In the genomic region with DNA sequence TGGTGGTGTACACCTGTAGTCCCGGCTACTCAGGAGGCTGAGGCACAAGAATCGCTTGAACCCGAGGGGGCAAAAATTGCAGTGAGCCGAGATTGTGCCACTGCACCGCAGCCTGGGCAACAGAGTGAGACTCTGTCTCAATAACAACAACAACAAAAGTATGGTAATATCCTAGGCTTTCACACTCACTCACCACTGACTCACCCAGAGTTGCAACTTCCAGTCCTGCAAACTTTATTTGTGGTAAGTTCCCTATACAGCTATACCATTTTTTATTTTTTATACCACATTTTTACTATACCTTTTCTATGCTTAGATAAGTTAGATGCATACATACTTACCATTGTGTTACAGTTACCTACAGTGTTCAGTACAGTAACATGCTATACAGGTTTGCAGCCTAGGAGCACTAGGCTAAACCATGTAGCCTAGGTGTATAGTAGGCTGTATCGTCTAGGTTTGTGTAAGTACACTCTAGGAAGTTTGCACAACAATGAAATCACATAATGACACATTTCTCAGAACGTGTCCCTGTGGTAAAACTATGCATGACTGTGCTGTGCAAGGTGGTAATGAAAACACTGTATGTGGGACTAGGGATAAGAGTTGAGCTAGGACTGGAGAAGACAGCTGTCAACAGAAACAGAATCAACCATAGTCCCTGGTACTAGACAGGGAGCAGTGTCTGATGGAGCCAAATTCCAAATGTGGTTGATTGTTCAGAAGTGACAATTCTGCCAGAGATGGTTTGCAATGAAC, we compare ENCODE assay signal across 20 cellular contexts.
DNase-seq lines count a peak whose midpoint lies in the region; ATAC-seq, FAIRE-seq and TF ChIP-seq lines count a peak whose summit lies in the region.
"Had no signal": no experiment of that assay in that cellular context is flagged by ENCODE, and none has a peak within 500 bp of the region (broad histone marks: within the 10 kb centered on the region; RNA-seq: fewer than 3 reads in every experiment).

No MANE protein-coding gene starts in this region.

- peak; percentile 29 to 35 for ATAC-seq in activated CD4-positive, CD25-positive, alpha-beta regulatory T cell treated with anti-CD3 and anti-CD28 coated beads, Interleukin-2, amount 50 U/mL, for 24 hours
- no peak for ATAC-seq in gastrocnemius medialis
- ATAC-seq: pancreas, WTC11 had no signal

- H4K8ac ChIP-seq in mesenchymal stem cell (ENCODE audit: low read length), result no peak overlapping the region

- H3K36me3 ChIP-seq in astrocyte (ENCODE audit: insufficient read depth, low read length), result no peaks in the 10 kb centered on the region
- H3K36me3 ChIP-seq in gastrocnemius medialis, result no peaks in the 10 kb centered on the region
- H3K36me3 ChIP-seq in mesenchymal stem cell (ENCODE audit: control insufficient read depth in 1 of 2, insufficient read depth in 2 of 2, low read depth in 1 of 2, low read length in 2 of 2), result no peaks in the 10 kb centered on the region
- H3K36me3 ChIP-seq: BLaER1, pancreas, tibial nerve had no signal

- no peaks in the 10 kb centered on the region for H3K9me3 ChIP-seq in astrocyte (ENCODE audit: insufficient read depth, low read depth, low read length)
- no peaks in the 10 kb centered on the region for H3K9me3 ChIP-seq in gastrocnemius medialis
- no peaks in the 10 kb centered on the region for H3K9me3 ChIP-seq in mesenchymal stem cell (ENCODE audit: control insufficient read depth, low read length)
- H3K9me3 ChIP-seq: BLaER1, pancreas, tibial nerve had no signal

- TF ChIP-seq CTCF in astrocyte (IDR thresholded peaks at IDR 0.05; ENCODE audit: insufficient read depth, low read depth, low read length) (no peak), gastrocnemius medialis (IDR thresholded peaks at IDR 0.05 in 4 of 5, conservative IDR thresholded peaks at IDR 0.05 in 1 of 5) (no peak), osteocyte (IDR thresholded peaks at IDR 0.05) (no peak)

- H3K27ac Mint-ChIP-seq in astrocyte (ENCODE audit: unreplicated experiment) (no peak overlapping the region), osteocyte (ENCODE audit: unreplicated experiment) (no peak overlapping the region)
- H3K27ac Mint-ChIP-seq: activated naive CD8-positive, alpha-beta T cell treated with anti-CD3 and anti-CD28 coated beads, Interleukin-2, amount 10 ng/mL, durations not matched to agents 7 days and 5 days; WTC11 had no signal

- no peak for DNase-seq in activated CD4-positive, CD25-positive, alpha-beta regulatory T cell (lab: John Stamatoyannopoulos, UW)
- peak; percentile 36 for DNase-seq in HCEC 1CT
- no peak for DNase-seq in astrocyte (ENCODE audit: low read depth)
- no peak for DNase-seq in gastrocnemius medialis
- DNase-seq in COLO668 (lab: John Stamatoyannopoulos, UW; ENCODE audit: unreplicated experiment), result no peak
- DNase-seq in mesenchymal stem cell, result no peak
- DNase-seq in osteocyte (ENCODE audit: extremely low spot score, unreplicated experiment), result no peak
- DNase-seq: activated naive CD8-positive, alpha-beta T cell treated with anti-CD3 and anti-CD28 coated beads, Interleukin-2, amount 10 ng/mL, durations not matched to agents 7 days and 5 days; DMS 273 treated with DMSO at 0.1 percent for 48 hours; dorsolateral prefrontal cortex; NCI-H1436; small intestine; stimulated activated CD4-positive, alpha-beta T cell treated with anti-CD3 and anti-CD28 coated beads, Interleukin-4, amount 100 ng/mL, for 4 hours had no signal

- no peak overlapping the region for H2AK5ac ChIP-seq in mesenchymal stem cell (ENCODE audit: low read length, severe bottlenecking)

- no peak overlapping the region for H3K4me2 ChIP-seq in astrocyte (ENCODE audit: low read length)
- no peak overlapping the region for H3K4me2 ChIP-seq in mesenchymal stem cell (ENCODE audit: low read length, poor library complexity, severe bottlenecking)
- H3K4me2 ChIP-seq: BLaER1, hepatocyte had no signal

- H3K9ac ChIP-seq in astrocyte (ENCODE audit: low read length) (no peak overlapping the region), mesenchymal stem cell (ENCODE audit: low read length) (no peak overlapping the region)
- H3K9ac ChIP-seq: BLaER1 had no signal

- intact Hi-C loops in gastrocnemius medialis (cut with DNase I; ENCODE audit: low total_unique reads), result loop anchor here (2.0 to 10.0 kb wide), 7 partner anchors 31 to 1259 kb away; partner anchors contain the start of gene ZNF462

- H2BK120ac ChIP-seq in mesenchymal stem cell (ENCODE audit: low read depth, low read length), result no peak overlapping the region

- H3K79me1 ChIP-seq in mesenchymal stem cell (replicated peaks; ENCODE audit: low read length, poor library complexity, severe bottlenecking), result no peaks in the 10 kb centered on the region

- FAIRE-seq in astrocyte (lab: Jason Lieb, UNC), result peak; percentile 9
- FAIRE-seq: pancreas, small intestine had no signal

- H2BK12ac ChIP-seq in mesenchymal stem cell (ENCODE audit: low read length in 2 of 2), result no peak overlapping the region

- H3K4me3 ChIP-seq in astrocyte (ENCODE audit: insufficient read depth, low read depth, low read length) (no peak overlapping the region), gastrocnemius medialis (no peak overlapping the region), mesenchymal stem cell (ENCODE audit: insufficient read depth in 1 of 2, low read depth in 1 of 2, low read length in 2 of 2) (no peak overlapping the region)
- H3K4me3 ChIP-seq: BLaER1, dorsolateral prefrontal cortex, hepatocyte, pancreas, tibial nerve had no signal

- no peak for TF ChIP-seq POLR2A in gastrocnemius medialis (IDR thresholded peaks at IDR 0.05)

- H2BK15ac ChIP-seq in mesenchymal stem cell (ENCODE audit: low read depth, poor library complexity, severe bottlenecking), result no peak overlapping the region

- H3K36me3 Mint-ChIP-seq in astrocyte (ENCODE audit: low read depth, unreplicated experiment), result no peaks in the 10 kb centered on the region
- H3K36me3 Mint-ChIP-seq in osteocyte (ENCODE audit: unreplicated experiment), result no peaks in the 10 kb centered on the region
- H3K36me3 Mint-ChIP-seq: activated naive CD8-positive, alpha-beta T cell treated with anti-CD3 and anti-CD28 coated beads, Interleukin-2, amount 10 ng/mL, durations not matched to agents 7 days and 5 days had no signal

- H3K14ac ChIP-seq in mesenchymal stem cell (ENCODE audit: low read length in 2 of 2), result no peak overlapping the region

- H3K79me2 ChIP-seq in astrocyte (ENCODE audit: insufficient read depth, low read length), result no peaks in the 10 kb centered on the region
- H3K79me2 ChIP-seq: hepatocyte had no signal

- H4K20me1 ChIP-seq in astrocyte (ENCODE audit: insufficient read depth, low read length), result no peaks in the 10 kb centered on the region
- H4K20me1 ChIP-seq: BLaER1 had no signal

- in situ Hi-C loops in gastrocnemius medialis (cut with MboI; ENCODE audit: low sequenced_read_pairs in 4 of 4), result loop anchor here in 1 of 4 donors (25.0 kb wide), 1 partner anchor 536 kb away; no protein-coding TSS in a partner anchor

- H3K4ac ChIP-seq in mesenchymal stem cell (ENCODE audit: low read depth in 1 of 2, low read length in 2 of 2), result no peak overlapping the region

- H3K4me1 Mint-ChIP-seq in astrocyte (ENCODE audit: low read depth, unreplicated experiment) (peaks cover 44% of the 10 kb centered on the region), osteocyte (ENCODE audit: unreplicated experiment) (peaks cover 19% of the 10 kb centered on the region)

- no peak overlapping the region for H2BK5ac ChIP-seq in mesenchymal stem cell (ENCODE audit: low read depth, low read length, poor library complexity, severe bottlenecking)

- H4K91ac ChIP-seq in mesenchymal stem cell (ENCODE audit: low read length), result no peak overlapping the region

- peaks cover 4% of the 10 kb centered on the region for H3K9me3 Mint-ChIP-seq in astrocyte (ENCODE audit: unreplicated experiment)
- H3K9me3 Mint-ChIP-seq in osteocyte (ENCODE audit: unreplicated experiment), result no peaks in the 10 kb centered on the region
- H3K9me3 Mint-ChIP-seq: activated naive CD8-positive, alpha-beta T cell treated with anti-CD3 and anti-CD28 coated beads, Interleukin-2, amount 10 ng/mL, durations not matched to agents 7 days and 5 days had no signal

- H2AFZ ChIP-seq in astrocyte (ENCODE audit: low read depth, low read length) (no peak overlapping the region), mesenchymal stem cell (ENCODE audit: low read depth, low read length) (no peak overlapping the region)
- H2AFZ ChIP-seq: hepatocyte had no signal

- H3K4me1 ChIP-seq in astrocyte (ENCODE audit: insufficient read depth, low read length), result no peaks in the 10 kb centered on the region
- peaks cover 38 to 48% of the 10 kb centered on the region in 2 donors for H3K4me1 ChIP-seq in gastrocnemius medialis
- H3K4me1 ChIP-seq in mesenchymal stem cell (ENCODE audit: control insufficient read depth, insufficient read depth, low read depth, low read length), result peaks cover 7% of the 10 kb centered on the region
- H3K4me1 ChIP-seq: pancreas had no signal

- 81% methylated on average over 6 of the region's 7 CpGs for WGBS in mesenchymal stem cell

- H3K4me3 Mint-ChIP-seq in astrocyte (ENCODE audit: unreplicated experiment) (no peak overlapping the region), osteocyte (ENCODE audit: unreplicated experiment) (no peak overlapping the region)
- H3K4me3 Mint-ChIP-seq: activated naive CD8-positive, alpha-beta T cell treated with anti-CD3 and anti-CD28 coated beads, Interleukin-2, amount 10 ng/mL, durations not matched to agents 7 days and 5 days; WTC11 had no signal

- H3K27me3 ChIP-seq in astrocyte (ENCODE audit: insufficient read depth, low read length) (no peaks in the 10 kb centered on the region), gastrocnemius medialis (no peaks in the 10 kb centered on the region), mesenchymal stem cell (ENCODE audit: control insufficient read depth in 1 of 2, insufficient read depth in 1 of 2, low read length in 2 of 2) (no peaks in the 10 kb centered on the region)
- H3K27me3 ChIP-seq: BLaER1, dorsolateral prefrontal cortex, hepatocyte, pancreas, tibial nerve had no signal

- no peak overlapping the region for H3K27ac ChIP-seq in astrocyte (ENCODE audit: low read depth, low read length)
- H3K27ac ChIP-seq in gastrocnemius medialis, result peak overlapping the region; percentile 86 to 94 (median 92)
- no peak overlapping the region for H3K27ac ChIP-seq in mesenchymal stem cell (ENCODE audit: low read length, poor library complexity, severe bottlenecking)
- H3K27ac ChIP-seq: 22Rv1, BLaER1, dorsolateral prefrontal cortex, hepatocyte, pancreas, tibial nerve had no signal

- H3K23ac ChIP-seq in mesenchymal stem cell (ENCODE audit: low read length in 2 of 2), result no peak overlapping the region

- no peak overlapping the region for H3K18ac ChIP-seq in mesenchymal stem cell (ENCODE audit: low read depth in 1 of 2, low read length in 2 of 2)

- no peaks in the 10 kb centered on the region for H3K27me3 Mint-ChIP-seq in astrocyte (ENCODE audit: low read depth, unreplicated experiment)
- no peaks in the 10 kb centered on the region for H3K27me3 Mint-ChIP-seq in osteocyte (ENCODE audit: unreplicated experiment)

Comparison
In these comparisons a context has a peak if more than half of its experiments do, and no peak if none do; other contexts are left out.
1. ATAC-seq: peak in activated CD4-positive, CD25-positive, alpha-beta regulatory T cell treated with anti-CD3 and anti-CD28 coated beads, Interleukin-2, amount 50 U/mL, for 24 hours (2 of 2); none in gastrocnemius medialis (0 of 2).
2. H3K27ac ChIP-seq: peak in gastrocnemius medialis (4 of 4); none in astrocyte (single experiment) and mesenchymal stem cell (single experiment).